In the genomic region with DNA sequence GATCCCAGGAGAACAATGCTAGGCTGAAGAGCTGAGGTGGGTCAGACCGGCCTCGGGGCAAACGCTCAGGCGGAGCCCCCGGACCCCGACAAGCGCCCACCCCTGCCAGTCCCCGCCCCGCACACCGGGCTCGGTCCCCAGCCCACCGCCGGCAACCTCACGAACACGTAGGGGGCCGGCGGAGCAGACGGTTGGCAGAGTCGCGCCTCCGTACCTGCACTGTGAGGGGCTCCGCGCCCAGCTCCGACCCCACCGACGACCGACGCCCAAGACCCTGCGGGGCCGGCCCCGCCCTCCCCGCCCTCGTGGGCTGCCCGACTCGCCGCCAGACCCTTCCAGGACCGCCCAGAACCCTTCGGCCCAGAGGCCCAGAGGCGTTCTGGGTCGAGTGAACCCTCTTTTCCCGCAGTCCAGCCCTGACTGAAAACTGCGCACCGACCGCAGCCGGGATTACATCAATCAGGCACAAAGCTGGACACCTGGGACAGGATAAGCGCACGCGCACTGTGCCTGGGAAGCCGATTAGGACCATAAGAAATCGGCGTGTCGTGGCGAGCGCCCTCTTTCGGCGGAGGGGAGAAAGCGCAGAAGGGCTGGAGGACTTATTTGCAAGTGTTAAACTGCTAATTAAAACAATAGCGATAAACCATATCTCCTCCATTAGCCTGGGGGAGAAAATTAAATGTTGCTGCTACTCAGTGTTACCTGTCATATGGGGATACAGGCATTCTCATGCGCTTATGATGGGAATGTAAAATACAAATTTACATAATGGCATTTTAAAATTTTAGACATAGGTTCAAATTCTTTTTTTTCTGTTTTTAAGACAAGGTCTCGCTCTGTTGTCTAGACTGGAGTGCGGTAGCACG, we compare ENCODE assay signal across 2 cellular contexts.
TF ChIP-seq lines count a peak whose summit lies in the region.

No MANE protein-coding gene starts in this region.

TF ChIP-seq in HEK293, 187 proteins besides CTCF, POLR2A, EP300 and RAD21 (continued from another document and continues in another):
- TF ChIP-seq ZNF214 (tag by site-specific recombination; IDR thresholded peaks at IDR 0.05; ENCODE audit: borderline replicate concordance), result no peak
- no peak for TF ChIP-seq ZNF76 (tag by site-specific recombination; IDR thresholded peaks at IDR 0.05; ENCODE audit: borderline replicate concordance, low read depth)
- TF ChIP-seq ZNF707 (tag by site-specific recombination; IDR thresholded peaks at IDR 0.05), result no peak
- peak; percentile 49; the same call in 1 of the 2 replicates for TF ChIP-seq ZXDB (tag by site-specific recombination; IDR thresholded peaks at IDR 0.05)
- TF ChIP-seq ZNF239 (tag by site-specific recombination; IDR thresholded peaks at IDR 0.05), result no peak
- TF ChIP-seq, protein P1, sequence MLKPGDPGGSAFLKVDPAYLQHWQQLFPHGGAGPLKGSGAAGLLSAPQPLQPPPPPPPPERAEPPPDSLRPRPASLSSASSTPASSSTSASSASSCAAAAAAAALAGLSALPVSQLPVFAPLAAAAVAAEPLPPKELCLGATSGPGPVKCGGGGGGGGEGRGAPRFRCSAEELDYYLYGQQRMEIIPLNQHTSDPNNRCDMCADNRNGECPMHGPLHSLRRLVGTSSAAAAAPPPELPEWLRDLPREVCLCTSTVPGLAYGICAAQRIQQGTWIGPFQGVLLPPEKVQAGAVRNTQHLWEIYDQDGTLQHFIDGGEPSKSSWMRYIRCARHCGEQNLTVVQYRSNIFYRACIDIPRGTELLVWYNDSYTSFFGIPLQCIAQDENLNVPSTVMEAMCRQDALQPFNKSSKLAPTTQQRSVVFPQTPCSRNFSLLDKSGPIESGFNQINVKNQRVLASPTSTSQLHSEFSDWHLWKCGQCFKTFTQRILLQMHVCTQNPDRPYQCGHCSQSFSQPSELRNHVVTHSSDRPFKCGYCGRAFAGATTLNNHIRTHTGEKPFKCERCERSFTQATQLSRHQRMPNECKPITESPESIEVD (tag by site-specific recombination; IDR thresholded peaks at IDR 0.05), result no peak
- TF ChIP-seq ZNF157 (tag by site-specific recombination; IDR thresholded peaks at IDR 0.05), result no peak
- no peak for TF ChIP-seq ZNF830 (tag by site-specific recombination; IDR thresholded peaks at IDR 0.05; ENCODE audit: low read depth)
- TF ChIP-seq ZNF350 (tag by site-specific recombination; IDR thresholded peaks at IDR 0.05), result no peak
- TF ChIP-seq ZNF37A (tag by site-specific recombination; IDR thresholded peaks at IDR 0.05), result no peak
- TF ChIP-seq, protein P2, sequence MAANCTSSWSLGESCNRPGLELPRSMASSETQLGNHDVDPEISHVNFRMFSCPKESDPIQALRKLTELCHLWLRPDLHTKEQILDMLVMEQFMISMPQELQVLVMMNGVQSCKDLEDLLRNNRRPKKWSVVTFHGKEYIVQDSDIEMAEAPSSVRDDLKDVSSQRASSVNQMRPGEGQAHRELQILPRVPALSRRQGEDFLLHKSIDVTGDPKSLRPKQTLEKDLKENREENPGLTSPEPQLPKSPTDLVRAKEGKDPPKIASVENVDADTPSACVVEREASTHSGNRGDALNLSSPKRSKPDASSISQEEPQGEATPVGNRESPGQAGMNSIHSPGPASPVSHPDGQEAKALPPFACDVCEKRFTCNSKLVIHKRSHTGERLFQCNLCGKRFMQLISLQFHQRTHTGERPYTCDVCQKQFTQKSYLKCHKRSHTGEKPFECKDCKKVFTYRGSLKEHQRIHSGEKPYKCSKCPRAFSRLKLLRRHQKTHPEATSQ (tag by site-specific recombination; IDR thresholded peaks at IDR 0.05), result no peak
- TF ChIP-seq ZBTB8A (tag by site-specific recombination; IDR thresholded peaks at IDR 0.05), result peak; percentile 43
- 0 out of 2 replicates have a peak, but pooled peaks have one; percentile 24 for TF ChIP-seq YY1 (tag by site-specific recombination; IDR thresholded peaks at IDR 0.05)
- 0 out of 2 replicates have a peak, but pooled peaks have one; percentile 39 for TF ChIP-seq ZEB2 (tag by site-specific recombination; IDR thresholded peaks at IDR 0.05)
- TF ChIP-seq, protein P3, sequence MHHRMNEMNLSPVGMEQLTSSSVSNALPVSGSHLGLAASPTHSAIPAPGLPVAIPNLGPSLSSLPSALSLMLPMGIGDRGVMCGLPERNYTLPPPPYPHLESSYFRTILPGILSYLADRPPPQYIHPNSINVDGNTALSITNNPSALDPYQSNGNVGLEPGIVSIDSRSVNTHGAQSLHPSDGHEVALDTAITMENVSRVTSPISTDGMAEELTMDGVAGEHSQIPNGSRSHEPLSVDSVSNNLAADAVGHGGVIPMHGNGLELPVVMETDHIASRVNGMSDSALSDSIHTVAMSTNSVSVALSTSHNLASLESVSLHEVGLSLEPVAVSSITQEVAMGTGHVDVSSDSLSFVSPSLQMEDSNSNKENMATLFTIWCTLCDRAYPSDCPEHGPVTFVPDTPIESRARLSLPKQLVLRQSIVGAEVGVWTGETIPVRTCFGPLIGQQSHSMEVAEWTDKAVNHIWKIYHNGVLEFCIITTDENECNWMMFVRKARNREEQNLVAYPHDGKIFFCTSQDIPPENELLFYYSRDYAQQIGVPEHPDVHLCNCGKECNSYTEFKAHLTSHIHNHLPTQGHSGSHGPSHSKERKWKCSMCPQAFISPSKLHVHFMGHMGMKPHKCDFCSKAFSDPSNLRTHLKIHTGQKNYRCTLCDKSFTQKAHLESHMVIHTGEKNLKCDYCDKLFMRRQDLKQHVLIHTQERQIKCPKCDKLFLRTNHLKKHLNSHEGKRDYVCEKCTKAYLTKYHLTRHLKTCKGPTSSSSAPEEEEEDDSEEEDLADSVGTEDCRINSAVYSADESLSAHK (tag by site-specific recombination; IDR thresholded peaks at IDR 0.05), result no peak
- TF ChIP-seq, protein P4, sequence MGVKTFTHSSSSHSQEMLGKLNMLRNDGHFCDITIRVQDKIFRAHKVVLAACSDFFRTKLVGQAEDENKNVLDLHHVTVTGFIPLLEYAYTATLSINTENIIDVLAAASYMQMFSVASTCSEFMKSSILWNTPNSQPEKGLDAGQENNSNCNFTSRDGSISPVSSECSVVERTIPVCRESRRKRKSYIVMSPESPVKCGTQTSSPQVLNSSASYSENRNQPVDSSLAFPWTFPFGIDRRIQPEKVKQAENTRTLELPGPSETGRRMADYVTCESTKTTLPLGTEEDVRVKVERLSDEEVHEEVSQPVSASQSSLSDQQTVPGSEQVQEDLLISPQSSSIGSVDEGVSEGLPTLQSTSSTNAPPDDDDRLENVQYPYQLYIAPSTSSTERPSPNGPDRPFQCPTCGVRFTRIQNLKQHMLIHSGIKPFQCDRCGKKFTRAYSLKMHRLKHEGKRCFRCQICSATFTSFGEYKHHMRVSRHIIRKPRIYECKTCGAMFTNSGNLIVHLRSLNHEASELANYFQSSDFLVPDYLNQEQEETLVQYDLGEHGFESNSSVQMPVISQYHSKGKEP (tag by site-specific recombination; IDR thresholded peaks at IDR 0.05), result no peak
- TF ChIP-seq ZNF10 (tag by site-specific recombination; IDR thresholded peaks at IDR 0.05), result no peak
- TF ChIP-seq ZBTB21 (tag by site-specific recombination; IDR thresholded peaks at IDR 0.05), result no peak
- no peak for TF ChIP-seq ZFP41 (tag by site-specific recombination; IDR thresholded peaks at IDR 0.05; ENCODE audit: borderline replicate concordance)

TF ChIP-seq in SK-N-SH treated with all-trans-retinoic acid at 6 μM for 48 hours, 23 proteins besides CTCF, POLR2A, EP300 and RAD21 (continued from another document):
- TF ChIP-seq, protein P5, sequence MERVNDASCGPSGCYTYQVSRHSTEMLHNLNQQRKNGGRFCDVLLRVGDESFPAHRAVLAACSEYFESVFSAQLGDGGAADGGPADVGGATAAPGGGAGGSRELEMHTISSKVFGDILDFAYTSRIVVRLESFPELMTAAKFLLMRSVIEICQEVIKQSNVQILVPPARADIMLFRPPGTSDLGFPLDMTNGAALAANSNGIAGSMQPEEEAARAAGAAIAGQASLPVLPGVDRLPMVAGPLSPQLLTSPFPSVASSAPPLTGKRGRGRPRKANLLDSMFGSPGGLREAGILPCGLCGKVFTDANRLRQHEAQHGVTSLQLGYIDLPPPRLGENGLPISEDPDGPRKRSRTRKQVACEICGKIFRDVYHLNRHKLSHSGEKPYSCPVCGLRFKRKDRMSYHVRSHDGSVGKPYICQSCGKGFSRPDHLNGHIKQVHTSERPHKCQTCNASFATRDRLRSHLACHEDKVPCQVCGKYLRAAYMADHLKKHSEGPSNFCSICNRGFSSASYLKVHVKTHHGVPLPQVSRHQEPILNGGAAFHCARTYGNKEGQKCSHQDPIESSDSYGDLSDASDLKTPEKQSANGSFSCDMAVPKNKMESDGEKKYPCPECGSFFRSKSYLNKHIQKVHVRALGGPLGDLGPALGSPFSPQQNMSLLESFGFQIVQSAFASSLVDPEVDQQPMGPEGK (CRISPR knock-in tag; IDR thresholded peaks at IDR 0.05; ENCODE audit: borderline replicate concordance), result no peak
- TF ChIP-seq ARNTL (CRISPR knock-in tag; IDR thresholded peaks at IDR 0.05; ENCODE audit: borderline replicate concordance, low read depth) (no peak), ZNF565 (CRISPR knock-in tag; conservative IDR thresholded peaks at IDR 0.05; ENCODE audit: low read depth) (no peak), BACH2 (CRISPR knock-in tag; IDR thresholded peaks at IDR 0.05; ENCODE audit: borderline replicate concordance) (no peak), SNAI2 (CRISPR knock-in tag; IDR thresholded peaks at IDR 0.05) (no peak), PPARA (CRISPR knock-in tag; IDR thresholded peaks at IDR 0.05; ENCODE audit: borderline replicate concordance) (no peak), RARB (CRISPR knock-in tag; IDR thresholded peaks at IDR 0.05) (no peak), ZNF8 (CRISPR knock-in tag; IDR thresholded peaks at IDR 0.05) (no peak), ZNF70 (CRISPR knock-in tag; IDR thresholded peaks at IDR 0.05) (no peak)
- TF ChIP-seq, protein P6, sequence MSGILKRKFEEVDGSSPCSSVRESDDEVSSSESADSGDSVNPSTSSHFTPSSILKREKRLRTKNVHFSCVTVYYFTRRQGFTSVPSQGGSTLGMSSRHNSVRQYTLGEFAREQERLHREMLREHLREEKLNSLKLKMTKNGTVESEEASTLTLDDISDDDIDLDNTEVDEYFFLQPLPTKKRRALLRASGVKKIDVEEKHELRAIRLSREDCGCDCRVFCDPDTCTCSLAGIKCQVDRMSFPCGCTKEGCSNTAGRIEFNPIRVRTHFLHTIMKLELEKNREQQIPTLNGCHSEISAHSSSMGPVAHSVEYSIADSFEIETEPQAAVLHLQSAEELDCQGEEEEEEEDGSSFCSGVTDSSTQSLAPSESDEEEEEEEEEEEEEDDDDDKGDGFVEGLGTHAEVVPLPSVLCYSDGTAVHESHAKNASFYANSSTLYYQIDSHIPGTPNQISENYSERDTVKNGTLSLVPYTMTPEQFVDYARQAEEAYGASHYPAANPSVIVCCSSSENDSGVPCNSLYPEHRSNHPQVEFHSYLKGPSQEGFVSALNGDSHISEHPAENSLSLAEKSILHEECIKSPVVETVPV (CRISPR knock-in tag; IDR thresholded peaks at IDR 0.05), result no peak
- TF ChIP-seq, protein P7, sequence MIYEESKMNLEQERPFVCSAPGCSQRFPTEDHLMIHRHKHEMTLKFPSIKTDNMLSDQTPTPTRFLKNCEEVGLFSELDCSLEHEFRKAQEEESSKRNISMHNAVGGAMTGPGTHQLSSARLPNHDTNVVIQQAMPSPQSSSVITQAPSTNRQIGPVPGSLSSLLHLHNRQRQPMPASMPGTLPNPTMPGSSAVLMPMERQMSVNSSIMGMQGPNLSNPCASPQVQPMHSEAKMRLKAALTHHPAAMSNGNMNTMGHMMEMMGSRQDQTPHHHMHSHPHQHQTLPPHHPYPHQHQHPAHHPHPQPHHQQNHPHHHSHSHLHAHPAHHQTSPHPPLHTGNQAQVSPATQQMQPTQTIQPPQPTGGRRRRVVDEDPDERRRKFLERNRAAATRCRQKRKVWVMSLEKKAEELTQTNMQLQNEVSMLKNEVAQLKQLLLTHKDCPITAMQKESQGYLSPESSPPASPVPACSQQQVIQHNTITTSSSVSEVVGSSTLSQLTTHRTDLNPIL (CRISPR knock-in tag; IDR thresholded peaks at IDR 0.05; ENCODE audit: low read depth), result no peak
